8 cellular contexts compared by ENCODE assay signal in genomic region chr19:10653732-10654609, GRCh38. TPM values are rescaled to one million over a fixed set of nuclear protein-coding genes. Genes with fewer than 3 reads are reported as not detected.
DNase-seq lines count a peak whose midpoint lies in the region; ATAC-seq and TF ChIP-seq lines count a peak whose summit lies in the region.

TSS of gene ILF3 (plus strand) at chr19:10654346. CDS start at chr19:10670606, 16,260 bp downstream.

- peak within 1 kb of the TSS; percentile 93 for H3K4me3 Mint-ChIP-seq in T-helper 17 cell

- peak within 1 kb of the TSS; percentile 93 for H3K4me3 ChIP-seq in upper lobe of right lung

- H3K4me1 ChIP-seq in upper lobe of right lung, result peaks cover 27% of the 10 kb centered on the region

- H3K36me3 Mint-ChIP-seq in T-helper 17 cell (ENCODE audit: low read depth), result peaks cover 2% of the 10 kb centered on the region

- peak; percentile 90 for TF ChIP-seq POLR2A in GM15510 (IDR thresholded peaks at IDR 0.05; ENCODE audit: borderline replicate concordance, extremely low read depth, insufficient read length)

- H3K27me3 ChIP-seq in upper lobe of right lung, result no peaks in the 10 kb centered on the region

- no peaks in the 10 kb centered on the region for H3K9me3 ChIP-seq in T-helper 17 cell (ENCODE audit: control insufficient read depth, low read length, poor library complexity, severe bottlenecking)
- H3K9me3 ChIP-seq in upper lobe of right lung, result no peaks in the 10 kb centered on the region

- H3K4me1 Mint-ChIP-seq in T-helper 17 cell, result peaks cover 37% of the 10 kb centered on the region

- no peak for TF ChIP-seq CTCF in upper lobe of right lung (IDR thresholded peaks at IDR 0.05)

- peak within 1 kb of the TSS; percentile 99 for H3K27ac Mint-ChIP-seq in T-helper 17 cell

- intact Hi-C loops in left cardiac atrium (cut with DNase I) (no loop called here), posterior vena cava (cut with DNase I) (no loop called here), upper lobe of right lung (cut with DNase I) (no loop called here)

- H3K27me3 Mint-ChIP-seq in T-helper 17 cell, result no peaks in the 10 kb centered on the region

- H3K27ac ChIP-seq in upper lobe of right lung, result peak within 1 kb of the TSS; percentile 99

- peak; percentile 78 for ATAC-seq in HG02885 (IDR thresholded peaks at IDR 0.05; ENCODE audit: poor library complexity, unreplicated experiment)
- ATAC-seq in T-helper 17 cell, result peak; percentile 83
- peak; percentile 92 to 93 for ATAC-seq in left cardiac atrium
- ATAC-seq in upper lobe of right lung, result peak; percentile 94

- no peaks in the 10 kb centered on the region for H3K36me3 ChIP-seq in upper lobe of right lung

- DNase-seq in NCI-H1694 treated with DMSO at 0.1 percent for 48 hours (lab: John Stamatoyannopoulos, UW) (peak; percentile 99), T-helper 17 cell (peak; percentile 98 to 99 (median 99)), amygdala (lab: John Stamatoyannopoulos, UW) (peak; percentile 92 to 100 (median 99)), left cardiac atrium (peak; percentile 100), posterior vena cava (ENCODE audit: low spot score) (peak; percentile 100), upper lobe of right lung (peak; percentile 99)

RNA-seq across cellular contexts. Expression of gene ILF3, which starts in this region (rescaled TPM):
- 100 to 1,000 TPM; 428 to 456 TPM for total RNA-seq in T-helper 17 cell
- 100 to 1,000 TPM; 108 to 144 TPM for total RNA-seq in left cardiac atrium
- 100 to 1,000 TPM; 139 to 154 TPM for total RNA-seq in posterior vena cava
- 182 TPM for total RNA-seq in upper lobe of right lung

Comparison
In these comparisons a context has a peak if more than half of its experiments do, and no peak if none do; other contexts are left out.
1. Peak in every context shown above with its lines: DNase-seq, ATAC-seq, H3K4me3 ChIP-seq and H3K27ac ChIP-seq.